Comparison of ENCODE assay signal across 8 cellular contexts in the genomic region with DNA sequence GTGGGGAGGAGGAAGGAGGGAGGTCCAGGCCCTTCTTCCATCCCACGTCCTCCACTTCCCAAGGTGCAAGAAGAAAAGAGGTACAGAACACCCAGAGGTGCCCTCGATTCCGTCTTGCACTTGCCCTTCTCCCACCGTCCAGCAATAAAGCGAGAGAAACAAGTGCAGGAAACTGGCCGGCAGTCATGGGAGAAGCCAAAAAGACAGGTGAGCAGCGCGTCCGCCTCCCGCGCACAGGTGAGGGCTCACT. TPM values are rescaled to one million over a fixed set of nuclear protein-coding genes. Genes with fewer than 3 reads are reported as not detected.
DNase-seq lines count a peak whose midpoint lies in the region; ATAC-seq and TF ChIP-seq lines count a peak whose summit lies in the region.

No MANE protein-coding gene starts in this region.

- no peaks in the 10 kb centered on the region for H3K27me3 Mint-ChIP-seq in CD4-positive, alpha-beta T cell

- no peak for TF ChIP-seq CTCF in CD4-positive, alpha-beta T cell (IDR thresholded peaks at IDR 0.05)
- no peak for TF ChIP-seq CTCF in breast epithelium (IDR thresholded peaks at IDR 0.05)

- H3K9me3 Mint-ChIP-seq in CD4-positive, alpha-beta T cell: no peaks in the 10 kb centered on the region

- H3K4me3 Mint-ChIP-seq in CD4-positive, alpha-beta T cell: peak overlapping the region; percentile 94

- H3K27me3 ChIP-seq in CD4-positive, alpha-beta T cell (ENCODE audit: control insufficient read depth, insufficient read depth, low read length): no peaks in the 10 kb centered on the region
- H3K27me3 ChIP-seq in breast epithelium (no peaks in the 10 kb centered on the region), muscle layer of colon (ENCODE audit: control insufficient read depth in 1 of 2, insufficient read depth in 2 of 2, low read length in 2 of 2) (no peaks in the 10 kb centered on the region)

- POLR2A ChIA-PET in CD4-positive, alpha-beta T cell (lab: Charles Lee): interaction anchor here (0.6 to 6.8 kb wide), 25 partner anchors 11 to 331 kb away, joined by 3 to 131 read pairs (median 5); a partner anchor contains a TSS

- H3K27ac ChIP-seq in CD4-positive, alpha-beta T cell (ENCODE audit: low read depth, low read length): peak overlapping the region; percentile 80
- peak overlapping the region; percentile 75 to 95 for H3K27ac ChIP-seq in breast epithelium
- peak overlapping the region; percentile 93 for H3K27ac ChIP-seq in muscle layer of colon (ENCODE audit: low read depth, low read length)

- H3K27ac Mint-ChIP-seq in CD4-positive, alpha-beta T cell: peak overlapping the region; percentile 78

- peak overlapping the region; percentile 44 for H3K9ac ChIP-seq in muscle layer of colon (ENCODE audit: low read length)

- peaks cover 21% of the 10 kb centered on the region for H3K4me1 Mint-ChIP-seq in CD4-positive, alpha-beta T cell (ENCODE audit: low read depth)

- no peak for TF ChIP-seq POLR2A in breast epithelium (IDR thresholded peaks at IDR 0.05)

- H3K4me1 ChIP-seq in breast epithelium: peaks cover 0 to 5% of the 10 kb centered on the region in 2 donors
- peaks cover 9% of the 10 kb centered on the region for H3K4me1 ChIP-seq in muscle layer of colon (ENCODE audit: insufficient read depth, low read length)

- H3K36me3 Mint-ChIP-seq in CD4-positive, alpha-beta T cell (ENCODE audit: low read depth): peaks cover 25% of the 10 kb centered on the region

- intact Hi-C loops in CD4-positive, alpha-beta T cell (cut with DNase I, micrococcal nuclease): loop anchor here (1.0 to 5.0 kb wide), 5 partner anchors 17 to 56 kb away; a partner anchor contains a TSS
- intact Hi-C loops in breast epithelium (cut with DNase I; ENCODE audit: low total_unique reads): no loop called here

- DNase-seq in CD4-positive, alpha-beta T cell: no peak
- DNase-seq in breast epithelium (ENCODE audit: low spot score in 2 of 2): no peak
- no peak for DNase-seq in DMS53 (lab: John Stamatoyannopoulos, UW)
- DNase-seq in NCI-H446 (lab: John Stamatoyannopoulos, UW): no peak
- DNase-seq in kidney tubule cell (ENCODE audit: low spot score): no peak
- no peak for DNase-seq in AG20443 (ENCODE audit: low spot score)

- ATAC-seq in CD4-positive, alpha-beta T cell (ENCODE audit: poor library complexity): no peak
- peak; percentile 13 for ATAC-seq in HG03354 (IDR thresholded peaks at IDR 0.05; ENCODE audit: poor library complexity, severe bottlenecking, unreplicated experiment)

- CTCF ChIA-PET in CD4-positive, alpha-beta T cell (lab: Charles Lee): interaction anchor here (0.7 to 4.1 kb wide), 7 partner anchors 11 to 500 kb away, joined by 3 to 19 read pairs (median 4); a partner anchor contains a TSS

- no peaks in the 10 kb centered on the region for H3K36me3 ChIP-seq in breast epithelium
- H3K36me3 ChIP-seq in muscle layer of colon (ENCODE audit: insufficient read depth, low read length): no peaks in the 10 kb centered on the region

- H3K9me3 ChIP-seq in CD4-positive, alpha-beta T cell (ENCODE audit: control insufficient read depth, low read length): no peaks in the 10 kb centered on the region
- H3K9me3 ChIP-seq in breast epithelium: no peaks in the 10 kb centered on the region
- H3K9me3 ChIP-seq in muscle layer of colon (ENCODE audit: low read length): no peaks in the 10 kb centered on the region

- H3K4me3 ChIP-seq in breast epithelium: peak overlapping the region; percentile 67 to 97 (median 86)
- H3K4me3 ChIP-seq in muscle layer of colon (ENCODE audit: low read depth in 1 of 2, low read length in 2 of 2): peak overlapping the region; percentile 55 to 94

RNA-seq across cellular contexts. Expression of a gene that starts 1.3 kb away (rescaled TPM):
- under 1 TPM; 0.16 to 0.28 TPM for total RNA-seq in CD4-positive, alpha-beta T cell
- under 1 TPM in 2 of 3 donors, not detected in 1; 0.33 to 0.59 TPM for total RNA-seq in breast epithelium

RNA-seq across cellular contexts. Expression of a gene that starts 17.7 kb away (rescaled TPM):
- total RNA-seq in CD4-positive, alpha-beta T cell: 10 to 100 TPM; 25.5 to 25.6 TPM
- total RNA-seq in breast epithelium: 10 to 100 TPM; 49.8 to 54.4 (median 50.3) TPM

RNA-seq across cellular contexts. Expression of a gene that starts 29.4 kb away (rescaled TPM):
- 10 to 100 TPM; 10.2 to 10.4 TPM for total RNA-seq in CD4-positive, alpha-beta T cell
- total RNA-seq in breast epithelium: 10 to 100 TPM; 16.8 to 24.8 (median 21.0) TPM

RNA-seq across cellular contexts. Expression of a gene that starts 31.5 kb away (rescaled TPM):
- total RNA-seq in CD4-positive, alpha-beta T cell: 10 to 100 TPM; 16.7 to 17.8 TPM
- total RNA-seq in breast epithelium: 10 to 100 TPM in 1 of 3 donors, 1 to 10 TPM in 1, under 1 TPM in 1; 0.96 to 13.4 (median 6.3) TPM

RNA-seq across cellular contexts. Expression of a gene that starts 52.5 kb away (rescaled TPM):
- total RNA-seq in CD4-positive, alpha-beta T cell: 10 to 100 TPM; 43.3 to 46.3 TPM
- 100 to 1,000 TPM in 1 of 3 donors, 10 to 100 TPM in 2; 84.9 to 110 (median 92.5) TPM for total RNA-seq in breast epithelium
